Comparison of ENCODE assay signal across 3 cellular contexts in the genomic region with DNA sequence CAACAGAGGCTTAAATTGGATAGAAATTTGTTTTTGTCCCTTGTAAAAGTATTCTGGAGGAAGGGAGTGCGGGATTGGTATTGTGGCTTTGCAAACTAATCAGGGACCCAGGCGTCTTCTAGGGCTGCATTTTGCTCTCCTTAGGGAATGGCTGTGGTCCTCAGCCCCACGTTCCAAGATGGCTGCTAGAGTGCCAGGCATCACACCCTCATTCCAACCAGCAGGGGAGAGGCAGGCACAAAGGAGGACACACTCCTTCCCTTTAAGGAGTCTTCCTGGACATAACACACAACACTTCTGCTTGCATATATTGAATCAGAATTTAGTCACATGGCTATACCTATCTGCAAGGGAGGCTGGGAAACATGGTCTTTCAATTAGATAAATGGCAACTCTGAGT.
TF ChIP-seq lines count a peak whose summit lies in the region.

No MANE protein-coding gene starts in this region.

TF ChIP-seq in HCT116, 20 proteins besides CTCF, POLR2A, EP300 and RAD21:
- peak; percentile 58 for TF ChIP-seq YY1 (IDR thresholded peaks at IDR 0.05; ENCODE audit: extremely low read depth, insufficient replicate concordance, low read depth, low read length)
- TF ChIP-seq, protein P1, sequence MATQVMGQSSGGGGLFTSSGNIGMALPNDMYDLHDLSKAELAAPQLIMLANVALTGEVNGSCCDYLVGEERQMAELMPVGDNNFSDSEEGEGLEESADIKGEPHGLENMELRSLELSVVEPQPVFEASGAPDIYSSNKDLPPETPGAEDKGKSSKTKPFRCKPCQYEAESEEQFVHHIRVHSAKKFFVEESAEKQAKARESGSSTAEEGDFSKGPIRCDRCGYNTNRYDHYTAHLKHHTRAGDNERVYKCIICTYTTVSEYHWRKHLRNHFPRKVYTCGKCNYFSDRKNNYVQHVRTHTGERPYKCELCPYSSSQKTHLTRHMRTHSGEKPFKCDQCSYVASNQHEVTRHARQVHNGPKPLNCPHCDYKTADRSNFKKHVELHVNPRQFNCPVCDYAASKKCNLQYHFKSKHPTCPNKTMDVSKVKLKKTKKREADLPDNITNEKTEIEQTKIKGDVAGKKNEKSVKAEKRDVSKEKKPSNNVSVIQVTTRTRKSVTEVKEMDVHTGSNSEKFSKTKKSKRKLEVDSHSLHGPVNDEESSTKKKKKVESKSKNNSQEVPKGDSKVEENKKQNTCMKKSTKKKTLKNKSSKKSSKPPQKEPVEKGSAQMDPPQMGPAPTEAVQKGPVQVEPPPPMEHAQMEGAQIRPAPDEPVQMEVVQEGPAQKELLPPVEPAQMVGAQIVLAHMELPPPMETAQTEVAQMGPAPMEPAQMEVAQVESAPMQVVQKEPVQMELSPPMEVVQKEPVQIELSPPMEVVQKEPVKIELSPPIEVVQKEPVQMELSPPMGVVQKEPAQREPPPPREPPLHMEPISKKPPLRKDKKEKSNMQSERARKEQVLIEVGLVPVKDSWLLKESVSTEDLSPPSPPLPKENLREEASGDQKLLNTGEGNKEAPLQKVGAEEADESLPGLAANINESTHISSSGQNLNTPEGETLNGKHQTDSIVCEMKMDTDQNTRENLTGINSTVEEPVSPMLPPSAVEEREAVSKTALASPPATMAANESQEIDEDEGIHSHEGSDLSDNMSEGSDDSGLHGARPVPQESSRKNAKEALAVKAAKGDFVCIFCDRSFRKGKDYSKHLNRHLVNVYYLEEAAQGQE (IDR thresholded peaks at IDR 0.05; ENCODE audit: low read depth): no peak
- no peak for TF ChIP-seq CBX3 (IDR thresholded peaks at IDR 0.05; ENCODE audit: low read depth)
TF ChIP-seq in HCT116: peak in this region for 1.

TF ChIP-seq in K562, 482 proteins besides CTCF, POLR2A, EP300 and RAD21:
- no peak for TF ChIP-seq EP400 (IDR thresholded peaks at IDR 0.05)
- no peak for TF ChIP-seq HNRNPLL (IDR thresholded peaks at IDR 0.05; ENCODE audit: low read depth, low read length, poor library complexity, severe bottlenecking)
- TF ChIP-seq RBM25 (IDR thresholded peaks at IDR 0.05; ENCODE audit: low read depth, low read length, severe bottlenecking): peak; percentile 19

TF ChIP-seq in H1, 55 proteins besides CTCF, POLR2A, EP300 and RAD21:
- TF ChIP-seq KDM1A (IDR thresholded peaks at IDR 0.05; ENCODE audit: borderline replicate concordance, low read length): peak; percentile 57; the same call in 1 of the 2 replicates
- TF ChIP-seq POLR2AphosphoS5 (IDR thresholded peaks at IDR 0.05; ENCODE audit: low read depth, low read length): no peak
- peak; percentile 71; the same call in 1 of the 2 replicates for TF ChIP-seq YY1 (IDR thresholded peaks at IDR 0.05; ENCODE audit: low read depth, low read length)
- 0 out of 2 replicates have a peak, but pooled peaks have one; percentile 31 for TF ChIP-seq TEAD4 (IDR thresholded peaks at IDR 0.05; ENCODE audit: low read depth, low read length)
